In genomic region chr11:70240337-70240736, GRCh38 we compare ENCODE assay signal across 19 cellular contexts.
"Had no signal": no experiment of that assay in that cellular context is flagged by ENCODE, and none has a peak within 500 bp of the region (broad histone marks: within the 10 kb centered on the region; RNA-seq: fewer than 3 reads in every experiment).

No MANE protein-coding gene starts in this region.

- FAIRE-seq: endothelial cell of umbilical vein had no signal

- ATAC-seq: left cardiac atrium, lower lobe of right lung had no signal

- DNase-seq: activated CD4-positive, alpha-beta T cell treated with anti-CD3 and anti-CD28 coated beads for 1 hour; activated gamma-delta T cell; dermis blood vessel endothelial cell; effector memory CD4-positive, alpha-beta T cell; esophagus squamous epithelium; left cardiac atrium; lower lobe of right lung; nucleus accumbens; stimulated activated CD4-positive, alpha-beta T cell treated with anti-CD3 and anti-CD28 coated beads, Interleukin-2, amount 100 ng/mL, for 24 hours; stimulated activated naive CD4-positive, alpha-beta T cell treated with Interleukin-2 at 50 U/mL for 16 hours; T-helper 2 cell; tibial artery; WERI-Rb-1 had no signal

- H3K4me3 ChIP-seq: esophagus squamous epithelium, lower lobe of right lung, right atrium auricular region, tibial artery had no signal

- H3K4me3 Mint-ChIP-seq: activated naive CD4-positive, alpha-beta T cell treated with anti-CD3 and anti-CD28 coated beads, Interleukin-2, amount 50 U/mL, for 24 hours; mesothelial cell of epicardium; nephron had no signal

- H3K9me3 ChIP-seq: esophagus squamous epithelium, lower lobe of right lung, right atrium auricular region, tibial artery had no signal

- H3K27ac Mint-ChIP-seq: activated naive CD4-positive, alpha-beta T cell treated with anti-CD3 and anti-CD28 coated beads, Interleukin-2, amount 50 U/mL, for 24 hours; mesothelial cell of epicardium; nephron; progenitor cell of endocrine pancreas had no signal

- H3K36me3 ChIP-seq: esophagus squamous epithelium, lower lobe of right lung, right atrium auricular region, tibial artery, WERI-Rb-1 had no signal

- H3K27me3 ChIP-seq: right atrium auricular region had no signal

- H3K4me1 ChIP-seq: esophagus squamous epithelium, lower lobe of right lung, right atrium auricular region, tibial artery had no signal

- H3K4me1 Mint-ChIP-seq: activated naive CD4-positive, alpha-beta T cell treated with anti-CD3 and anti-CD28 coated beads, Interleukin-2, amount 50 U/mL, for 24 hours; mesothelial cell of epicardium; nephron had no signal

- H3K36me3 Mint-ChIP-seq: activated naive CD4-positive, alpha-beta T cell treated with anti-CD3 and anti-CD28 coated beads, Interleukin-2, amount 50 U/mL, for 24 hours; mesothelial cell of epicardium had no signal

- H3K9me3 Mint-ChIP-seq: activated naive CD4-positive, alpha-beta T cell treated with anti-CD3 and anti-CD28 coated beads, Interleukin-2, amount 50 U/mL, for 24 hours; mesothelial cell of epicardium; nephron had no signal

- H3K27ac ChIP-seq: esophagus squamous epithelium, lower lobe of right lung, right atrium auricular region, tibial artery, WERI-Rb-1 had no signal
